36 cellular contexts compared by ENCODE assay signal in genomic region chr4:99606716-99607115, GRCh38. TPM values are rescaled to one million over a fixed set of nuclear protein-coding genes. Genes with fewer than 3 reads are reported as not detected.
"Had no signal": no experiment of that assay in that cellular context is flagged by ENCODE, and none has a peak within 500 bp of the region (broad histone marks: within the 10 kb centered on the region; RNA-seq: fewer than 3 reads in every experiment).

No MANE protein-coding gene starts in this region.

- H3K4me1 ChIP-seq: adrenal gland, body of pancreas, breast epithelium had no signal

- H3K9me3 ChIP-seq: adrenal gland, ascending aorta, body of pancreas, breast epithelium had no signal

- H3K36me3 ChIP-seq: adrenal gland, ascending aorta, brain microvascular endothelial cell, breast epithelium, cardiac muscle cell had no signal

- H3K4me3 ChIP-seq: adrenal gland, ascending aorta, body of pancreas, breast epithelium, cardiac muscle cell had no signal

- DNase-seq: activated effector memory CD4-positive, alpha-beta T cell treated with anti-CD3 and anti-CD28 coated beads, Interleukin-2, amount 50 U/mL, for 16 hours; activated effector memory CD4-positive, alpha-beta T cell treated with Interleukin-2 at 50 U/mL for 16 hours; activated gamma-delta T cell; activated gamma-delta T cell treated with Interleukin-2 at 50 U/mL for 16 hours; activated naive CD4-positive, alpha-beta T cell; activated naive CD4-positive, alpha-beta T cell treated with anti-CD3 and anti-CD28 coated beads for 36 hours; activated naive CD4-positive, alpha-beta T cell treated with anti-CD3 and anti-CD28 coated beads, Interleukin-2, amount 10 ng/mL, durations not matched to agents 7 days and 5 days; activated naive CD4-positive, alpha-beta T cell treated with anti-CD3 and anti-CD28 coated beads, Interleukin-2, amount 50 U/mL, for 16 hours; activated naive CD4-positive, alpha-beta T cell treated with Interleukin-2 at 50 U/mL for 16 hours; activated naive CD8-positive, alpha-beta T cell treated with anti-CD3 and anti-CD28 coated beads for 36 hours; activated naive CD8-positive, alpha-beta T cell treated with anti-CD3 and anti-CD28 coated beads, Interleukin-2, amount 10 ng/mL, durations not matched to agents 7 days and 5 days; activated naive CD8-positive, alpha-beta T cell treated with anti-CD3 and anti-CD28 coated beads, Interleukin-2, amount 50 U/mL, for 24 hours; activated T-cell treated with anti-CD3 and anti-CD28 coated beads, Interleukin-2, amount 50 U/mL, for 1 hour; activated T-cell treated with anti-CD3 and anti-CD28 coated beads, Interleukin-2, amount 50 U/mL, for 24 hours; activated T-cell treated with anti-CD3 and anti-CD28 coated beads, Interleukin-2, amount 50 U/mL, for 4 hours; activated T-cell treated with anti-CD3 and anti-CD28 coated beads, Interleukin-2, amount 50 U/mL, for 48 hours; activated T-cell treated with anti-CD3 and anti-CD28 coated beads, Interleukin-2, amount 50 U/mL, for 72 hours; adrenal gland; amniotic stem cell; amygdala; aorta; body of pancreas; brain microvascular endothelial cell; caudate nucleus; central memory CD4-positive, alpha-beta T cell; cerebellar nuclear complex had no signal

- H3K27ac ChIP-seq: adrenal gland, ascending aorta, body of pancreas, brain microvascular endothelial cell, breast epithelium, cardiac muscle cell had no signal

- H3K27me3 ChIP-seq: adrenal gland, ascending aorta, body of pancreas, brain microvascular endothelial cell, breast epithelium, cardiac muscle cell had no signal

RNA-seq across cellular contexts. Expression of gene MTTP, which starts 32.1 kb away (rescaled TPM):
- total RNA-seq: activated T-cell treated with anti-CD3 and anti-CD28 coated beads, Interleukin-2, amount 50 U/mL, for 4 hours; activated T-helper 1 cell treated with anti-CD3 and anti-CD28 coated beads, Interleukin-12 subunit alpha, Interleukin-12 subunit beta, Interleukin-2, Interleukin-4 antibody, amounts not matched to agents 30 ng/mL and 10 ng/mL and 1 ng/mL, durations not matched to agents 14 hours and 24 hours and 36 hours; activated T-helper 2 cell treated with anti-CD3 and anti-CD28 coated beads, Interferon-gamma antibody, Interleukin-2, Interleukin-4, amounts not matched to agents 10 μg/mL and 5 μg/mL and 100 μg/mL, durations not matched to agents 14 hours and 24 hours and 36 hours; body of pancreas; chondrocyte had no signal

RNA-seq across cellular contexts. Expression of gene TRMT10A, which starts 42.9 kb away (rescaled TPM):
- total RNA-seq: ascending aorta had no signal

RNA-seq across cellular contexts. Expression of gene C4orf54, which starts 50.9 kb away (rescaled TPM):
- total RNA-seq: activated naive CD4-positive, alpha-beta T cell treated with anti-CD3 and anti-CD28 coated beads for 36 hours; activated naive CD4-positive, alpha-beta T cell treated with anti-CD3 and anti-CD28 coated beads, Interleukin-2, amount 50 U/mL, for 72 hours; activated naive CD8-positive, alpha-beta T cell treated with anti-CD3 and anti-CD28 coated beads for 36 hours; activated naive CD8-positive, alpha-beta T cell treated with anti-CD3 and anti-CD28 coated beads, Interleukin-2, amount 10 ng/mL, durations not matched to agents 7 days and 5 days; activated T-cell treated with anti-CD3 and anti-CD28 coated beads, Interleukin-2, amount 50 U/mL, for 4 hours; activated T-cell treated with anti-CD3 and anti-CD28 coated beads, Interleukin-2, amount 50 U/mL, for 72 hours; activated T-helper 1 cell treated with anti-CD3 and anti-CD28 coated beads, Interleukin-12 subunit alpha, Interleukin-12 subunit beta, Interleukin-2, Interleukin-4 antibody, amounts not matched to agents 30 ng/mL and 10 ng/mL and 1 ng/mL, durations not matched to agents 14 hours and 24 hours and 36 hours; activated T-helper 17 cell treated with anti-CD3 and anti-CD28 coated beads, Interleukin-2, amount 50 U/mL, for 72 hours; activated T-helper 2 cell treated with anti-CD3 and anti-CD28 coated beads, Interferon-gamma antibody, Interleukin-2, Interleukin-4, amounts not matched to agents 10 μg/mL and 5 μg/mL and 100 μg/mL, durations not matched to agents 14 hours and 24 hours and 36 hours; ascending aorta; astrocyte; breast epithelium; cerebellum; chondrocyte had no signal
- polyA plus RNA-seq: cardiac muscle cell had no signal
